In the genomic region with DNA sequence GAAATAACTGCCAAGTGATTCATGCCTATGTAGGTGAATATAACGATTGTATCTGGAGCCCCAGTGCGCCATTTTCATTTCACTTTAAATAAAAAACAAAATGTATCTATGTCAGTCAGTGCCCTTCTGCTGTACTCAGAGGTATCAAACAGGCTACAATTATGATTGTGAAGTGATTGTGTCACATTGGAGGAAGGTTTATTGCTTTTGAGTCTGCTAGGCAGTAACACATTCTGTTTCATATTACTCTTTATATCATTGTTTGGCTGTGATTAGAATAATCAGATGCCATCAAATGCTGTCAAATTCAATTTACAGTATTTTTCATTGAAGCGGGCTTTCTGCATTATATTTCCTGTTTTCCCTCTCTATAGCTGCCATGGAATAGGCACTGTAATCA, we compare ENCODE assay signal across 20 cellular contexts.
DNase-seq lines count a peak whose midpoint lies in the region; TF ChIP-seq lines count a peak whose summit lies in the region.
"Had no signal": no experiment of that assay in that cellular context is flagged by ENCODE, and none has a peak within 500 bp of the region (broad histone marks: within the 10 kb centered on the region; RNA-seq: fewer than 3 reads in every experiment).

No MANE protein-coding gene starts in this region.

- H3K4me2 ChIP-seq in neural cell (ENCODE audit: low read length) = no peak overlapping the region
- H3K4me2 ChIP-seq: BLaER1 had no signal

- no peak overlapping the region for H3K4me3 ChIP-seq in neural cell (ENCODE audit: low read length)
- H3K4me3 ChIP-seq: BLaER1, GM12878 had no signal

- no peak for TF ChIP-seq RAD21 in neural cell (conservative IDR thresholded peaks at IDR 0.05)

- H3K27me3 ChIP-seq in neural cell (ENCODE audit: insufficient read depth, low read depth, low read length) = no peaks in the 10 kb centered on the region
- H3K27me3 ChIP-seq: BE2C, BLaER1 had no signal

- no peaks in the 10 kb centered on the region for H3K9me3 ChIP-seq in neural cell (ENCODE audit: low read length)
- H3K9me3 ChIP-seq: BE2C, BLaER1 had no signal

- H3K27ac ChIP-seq in neural cell (ENCODE audit: low read length) = no peak overlapping the region
- H3K27ac ChIP-seq: BLaER1 had no signal

- no peak for TF ChIP-seq CTCF in neural cell (IDR thresholded peaks at IDR 0.05; ENCODE audit: poor library complexity, severe bottlenecking)

- no peaks in the 10 kb centered on the region for H3K36me3 ChIP-seq in neural cell (ENCODE audit: insufficient read depth, low read length)
- H3K36me3 ChIP-seq: BE2C, BLaER1 had no signal

- TF ChIP-seq EP300 in neural cell (conservative IDR thresholded peaks at IDR 0.05; ENCODE audit: poor library complexity, severe bottlenecking) = peak; percentile 83

- H4K20me1 ChIP-seq in neural cell (ENCODE audit: insufficient read depth) = no peaks in the 10 kb centered on the region
- H4K20me1 ChIP-seq: BLaER1 had no signal

- no peaks in the 10 kb centered on the region for H3F3A ChIP-seq in neural cell (ENCODE audit: insufficient read depth, low read length, poor library complexity, severe bottlenecking)

- H3K9ac ChIP-seq in neural cell (ENCODE audit: low read length) = no peak overlapping the region
- H3K9ac ChIP-seq: BLaER1 had no signal

- no peaks in the 10 kb centered on the region for H3K9me2 ChIP-seq in neural cell (ENCODE audit: insufficient read depth, low read length)

- H3K79me2 ChIP-seq in neural cell (replicated peaks; ENCODE audit: insufficient read depth, low read length) = no peaks in the 10 kb centered on the region

- DNase-seq in DMS153 (lab: John Stamatoyannopoulos, UW) (peak; percentile 57), DMS153 treated with DMSO at 0.1 percent for 48 hours (lab: John Stamatoyannopoulos, UW; ENCODE audit: unreplicated experiment) (peak; percentile 24), DMS 273 treated with DMSO at 0.1 percent for 48 hours (lab: John Stamatoyannopoulos, UW) (no peak), D341Med (ENCODE audit: low spot score) (no peak)
- DNase-seq: 8988T; ACHN; BE2C; C1 segment of cervical spinal cord; CD4-positive, alpha-beta memory T cell; CD4-positive, CD25-positive, alpha-beta regulatory T cell; CD8-positive, alpha-beta memory T cell; COR-L47; DMS53; DMS79; DND-41; EL; GDM1 had no signal

- no peak overlapping the region for H2AFZ ChIP-seq in neural cell (ENCODE audit: low read depth, low read length)

TF ChIP-seq in neural cell, 6 proteins besides CTCF, POLR2A, EP300 and RAD21:
- TF ChIP-seq, protein P1, sequence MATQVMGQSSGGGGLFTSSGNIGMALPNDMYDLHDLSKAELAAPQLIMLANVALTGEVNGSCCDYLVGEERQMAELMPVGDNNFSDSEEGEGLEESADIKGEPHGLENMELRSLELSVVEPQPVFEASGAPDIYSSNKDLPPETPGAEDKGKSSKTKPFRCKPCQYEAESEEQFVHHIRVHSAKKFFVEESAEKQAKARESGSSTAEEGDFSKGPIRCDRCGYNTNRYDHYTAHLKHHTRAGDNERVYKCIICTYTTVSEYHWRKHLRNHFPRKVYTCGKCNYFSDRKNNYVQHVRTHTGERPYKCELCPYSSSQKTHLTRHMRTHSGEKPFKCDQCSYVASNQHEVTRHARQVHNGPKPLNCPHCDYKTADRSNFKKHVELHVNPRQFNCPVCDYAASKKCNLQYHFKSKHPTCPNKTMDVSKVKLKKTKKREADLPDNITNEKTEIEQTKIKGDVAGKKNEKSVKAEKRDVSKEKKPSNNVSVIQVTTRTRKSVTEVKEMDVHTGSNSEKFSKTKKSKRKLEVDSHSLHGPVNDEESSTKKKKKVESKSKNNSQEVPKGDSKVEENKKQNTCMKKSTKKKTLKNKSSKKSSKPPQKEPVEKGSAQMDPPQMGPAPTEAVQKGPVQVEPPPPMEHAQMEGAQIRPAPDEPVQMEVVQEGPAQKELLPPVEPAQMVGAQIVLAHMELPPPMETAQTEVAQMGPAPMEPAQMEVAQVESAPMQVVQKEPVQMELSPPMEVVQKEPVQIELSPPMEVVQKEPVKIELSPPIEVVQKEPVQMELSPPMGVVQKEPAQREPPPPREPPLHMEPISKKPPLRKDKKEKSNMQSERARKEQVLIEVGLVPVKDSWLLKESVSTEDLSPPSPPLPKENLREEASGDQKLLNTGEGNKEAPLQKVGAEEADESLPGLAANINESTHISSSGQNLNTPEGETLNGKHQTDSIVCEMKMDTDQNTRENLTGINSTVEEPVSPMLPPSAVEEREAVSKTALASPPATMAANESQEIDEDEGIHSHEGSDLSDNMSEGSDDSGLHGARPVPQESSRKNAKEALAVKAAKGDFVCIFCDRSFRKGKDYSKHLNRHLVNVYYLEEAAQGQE (IDR thresholded peaks at IDR 0.05; ENCODE audit: borderline replicate concordance) = peak; percentile 67
- TF ChIP-seq MXI1 (conservative IDR thresholded peaks at IDR 0.05; ENCODE audit: poor library complexity, severe bottlenecking) (no peak), SMC3 (conservative IDR thresholded peaks at IDR 0.05; ENCODE audit: poor library complexity) (no peak), TAF1 (IDR thresholded peaks at IDR 0.05; ENCODE audit: low read depth) (no peak), EZH2 (IDR thresholded peaks at IDR 0.05; ENCODE audit: borderline replicate concordance, insufficient read depth, low read length, poor library complexity, severe bottlenecking) (no peak), POLR2AphosphoS5 (IDR thresholded peaks at IDR 0.05) (peak; percentile 76)
TF ChIP-seq in neural cell: peak in this region for 2.

Comparison
In these comparisons a context has a peak if more than half of its experiments do, and no peak if none do; other contexts are left out.
1. DNase-seq: peak in DMS153 (single experiment) and DMS153 treated with DMSO at 0.1 percent for 48 hours (single experiment); none in DMS 273 treated with DMSO at 0.1 percent for 48 hours (single experiment) and D341Med (single experiment).